ENCODE assay signal across 9 cellular contexts in the genomic region with DNA sequence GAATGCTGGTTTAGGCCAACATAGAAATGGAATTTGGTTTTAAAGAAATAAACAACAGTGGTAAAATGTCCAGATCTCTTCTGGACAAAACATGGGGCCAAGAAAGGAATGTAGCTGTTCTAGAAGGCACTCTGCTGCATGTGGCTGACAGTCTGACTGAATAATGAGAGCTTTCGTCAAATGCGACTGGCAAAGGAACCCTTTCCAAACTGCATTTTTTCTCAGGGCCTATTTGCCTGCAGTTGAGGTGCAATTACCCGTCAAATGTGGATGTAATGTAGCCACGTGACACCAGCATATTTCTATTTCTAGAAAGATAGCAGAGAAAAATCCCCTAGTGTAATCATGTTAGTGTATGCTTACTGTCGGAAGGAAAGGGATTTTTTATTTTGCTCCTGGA.
"Had no signal": no experiment of that assay in that cellular context is flagged by ENCODE, and none has a peak within 500 bp of the region (broad histone marks: within the 10 kb centered on the region; RNA-seq: fewer than 3 reads in every experiment).

No MANE protein-coding gene starts in this region.

- H3K4me1 Mint-ChIP-seq: H9 had no signal

- DNase-seq: GM23248, GOT3, H7, H9, HCEC 1CT, HFFc6 had no signal

- H3K4me2 ChIP-seq: GM23338 had no signal

- H3K9me3 Mint-ChIP-seq: GM23338, H9 had no signal

- H3K4me3 Mint-ChIP-seq: GM23338, H9, HFFc6 had no signal

- H3K9me3 ChIP-seq: HAP-1 had no signal

- H3K27ac Mint-ChIP-seq: H9, HFFc6 had no signal

- ATAC-seq: GM23338, HCT116 had no signal

- H3K4me1 ChIP-seq: HAP-1 had no signal

- H3K36me3 ChIP-seq: HAP-1 had no signal

- H3K27ac ChIP-seq: GM23248 had no signal

- H3K4me3 ChIP-seq: GM23248, GM23338, HAP-1 had no signal

- H2AFZ ChIP-seq: GM23248, GM23338 had no signal

- H3K9ac ChIP-seq: GM23248 had no signal
